8 cellular contexts compared by ENCODE assay signal in genomic region chr6:156564128-156564806, GRCh38.
A peak's percentile ranks its signal among the peaks of the same experiment; 100 is the strongest.
DNase-seq lines count a peak whose midpoint lies in the region; ATAC-seq, FAIRE-seq and TF ChIP-seq lines count a peak whose summit lies in the region.

No MANE protein-coding gene starts in this region.

- WGBS in A549 (ENCODE audit: missing lambda C conversion rate): 2% methylated on average over 10 of the region's 14 CpGs

- H3K4me2 ChIP-seq in A549: peak overlapping the region; percentile 48; the same call in 2 of the 3 replicates

- H3K4me1 ChIP-seq in A549: no peaks in the 10 kb centered on the region

- FAIRE-seq in A549 (lab: Jason Lieb, UNC): no peak

- TF ChIP-seq RAD21 in A549 (conservative IDR thresholded peaks at IDR 0.05 in 1 of 2, IDR thresholded peaks at IDR 0.05 in 1 of 2): peak; percentile 73 to 77

- no peak for TF ChIP-seq POLR2A in A549 (IDR thresholded peaks at IDR 0.05; ENCODE audit: low read length)

- POLR2A ChIA-PET in A549 (lab: Yijun Ruan, JAX): no interaction called here

- no peak overlapping the region for H3K27ac ChIP-seq in A549

- TF ChIP-seq CTCF in A549 (IDR thresholded peaks at IDR 0.05) (peak; percentile 70), cardiac fibroblast (IDR thresholded peaks at IDR 0.05; ENCODE audit: low read depth, low read length) (peak; percentile 94), kidney epithelial cell (IDR thresholded peaks at IDR 0.05; ENCODE audit: insufficient read depth, low read length, poor library complexity, severe bottlenecking) (peak; percentile 94)

- H3K9me3 ChIP-seq in A549: peaks cover 9% of the 10 kb centered on the region; the same call in 2 of the 3 replicates

- TF ChIP-seq EP300 in A549 (IDR thresholded peaks at IDR 0.05): no peak

- ATAC-seq in A549 (peak; percentile 90 to 99), GM18858 (IDR thresholded peaks at IDR 0.05; ENCODE audit: unreplicated experiment) (peak; percentile 92), HG03066 (IDR thresholded peaks at IDR 0.05; ENCODE audit: low read depth, unreplicated experiment) (peak; percentile 97)

- peak; percentile 48 to 50 for DNase-seq in A549 (ENCODE audit: low read depth in 1 of 2, low spot score in 1 of 2)
- peak; percentile 57 for DNase-seq in NCI-H2171 (lab: John Stamatoyannopoulos, UW)
- peak; percentile 49 to 62 (median 60) for DNase-seq in activated CD4-positive, CD25-positive, alpha-beta regulatory T cell (lab: John Stamatoyannopoulos, UW)
- DNase-seq in cardiac fibroblast (ENCODE audit: low read depth in 2 of 2): peak; percentile 71 to 72
- DNase-seq in kidney epithelial cell (ENCODE audit: low read depth): no peak
- peak; percentile 83 for DNase-seq in stimulated activated CD4-positive, alpha-beta T cell treated with anti-CD3 and anti-CD28 coated beads, Interleukin-2, amount 100 ng/mL, for 24 hours

- no peaks in the 10 kb centered on the region for H3K27me3 ChIP-seq in kidney epithelial cell (ENCODE audit: control insufficient read depth, insufficient read depth, low read length)

- CTCF ChIA-PET in A549 (lab: Yijun Ruan, JAX): interaction anchor here (0.7 to 2.1 kb wide), 5 partner anchors 26 to 290 kb away, joined by 3 to 6 read pairs (median 3); no protein-coding TSS in a partner anchor

- H3K4me3 ChIP-seq in A549 (no peak overlapping the region), cardiac fibroblast (replicated peaks in 1 of 2; ENCODE audit: low read depth in 2 of 2, low read length in 2 of 2) (no peak overlapping the region), kidney epithelial cell (ENCODE audit: low read depth, low read length) (no peak overlapping the region)

- H3K36me3 ChIP-seq in kidney epithelial cell (ENCODE audit: control insufficient read depth, insufficient read depth, low read length): no peaks in the 10 kb centered on the region

TF ChIP-seq in A549, 52 proteins besides CTCF, POLR2A, EP300 and RAD21:
- TF ChIP-seq CEBPB (IDR thresholded peaks at IDR 0.05): no peak
- peak; percentile 86 for TF ChIP-seq SMC3 (IDR thresholded peaks at IDR 0.05)
